Comparison of ENCODE assay signal across 16 cellular contexts in the genomic region with DNA sequence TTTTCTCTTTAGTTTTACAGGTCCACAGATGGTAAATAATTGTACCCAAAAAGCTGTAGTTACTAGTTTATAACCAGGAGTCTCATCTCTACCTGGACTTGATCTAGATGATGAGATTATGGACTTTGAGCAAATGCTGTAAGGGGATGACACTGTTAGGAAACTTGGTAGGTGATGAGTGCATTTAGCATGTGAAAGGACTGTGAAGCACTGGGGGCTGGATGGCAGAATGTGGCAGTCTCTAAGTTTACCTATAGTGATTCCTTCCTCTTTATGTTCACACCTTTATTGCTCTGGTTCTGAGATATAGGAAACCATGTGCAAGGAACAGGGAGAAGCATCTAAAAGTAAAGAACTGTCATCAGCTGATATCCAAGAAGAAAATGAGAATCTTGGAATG.
A peak's percentile ranks its signal among the peaks of the same experiment; 100 is the strongest.
DNase-seq lines count a peak whose midpoint lies in the region; ATAC-seq, FAIRE-seq and TF ChIP-seq lines count a peak whose summit lies in the region.
"Had no signal": no experiment of that assay in that cellular context is flagged by ENCODE, and none has a peak within 500 bp of the region (broad histone marks: within the 10 kb centered on the region; RNA-seq: fewer than 3 reads in every experiment).

No MANE protein-coding gene starts in this region.

- no peak overlapping the region for H3K4ac ChIP-seq in H1 (replicated peaks; ENCODE audit: insufficient read length, low read depth, low read length)
- no peak overlapping the region for H3K4ac ChIP-seq in mesendoderm (ENCODE audit: low read depth, low read length)

- POLR2A ChIA-PET in H1 (lab: Charles Lee; ENCODE audit: partially characterized antibody) = no interaction called here

- no peaks in the 10 kb centered on the region for H3K9me3 ChIP-seq in H1 (ENCODE audit: insufficient read depth in 2 of 2, low read depth in 1 of 2, low read length in 1 of 2)
- H3K9me3 ChIP-seq: BLaER1 treated with 17β-estradiol and CSF1 and Interleukin-3, amounts not matched to agents 10 nM and 100 nM; HAP-1 had no signal

- H3K9me3 Mint-ChIP-seq in GM23338 = no peaks in the 10 kb centered on the region
- H3K9me3 Mint-ChIP-seq: CD8-positive, alpha-beta T cell had no signal

- H2BK5ac ChIP-seq in H1 (ENCODE audit: low read depth, low read length) = no peak overlapping the region
- H2BK5ac ChIP-seq in mesendoderm (ENCODE audit: low read length) = no peak overlapping the region

- H2BK15ac ChIP-seq in H1 (ENCODE audit: low read length) (no peak overlapping the region), mesendoderm (replicated peaks; ENCODE audit: low read depth) (no peak overlapping the region)

- H3K79me2 ChIP-seq in GM23338 (replicated peaks; ENCODE audit: insufficient read depth) (no peaks in the 10 kb centered on the region), H1 (ENCODE audit: control insufficient read depth in 1 of 2, insufficient read depth in 2 of 2, low read length in 2 of 2) (no peaks in the 10 kb centered on the region), mesendoderm (ENCODE audit: control insufficient read depth, insufficient read depth, low read length) (no peaks in the 10 kb centered on the region)

- H2AK5ac ChIP-seq in H1 (ENCODE audit: low read depth, low read length) (no peak overlapping the region), mesendoderm (ENCODE audit: low read length) (no peak overlapping the region)

- H2AFZ ChIP-seq in GM23338 = no peak overlapping the region
- H2AFZ ChIP-seq in H1 (ENCODE audit: low read length) = no peak overlapping the region

- no peak for TF ChIP-seq POLR2A in H1 (IDR thresholded peaks at IDR 0.05; ENCODE audit: control extremely low read depth in 1 of 2, low read depth in 2 of 2, low read length in 2 of 2)

- H3K79me1 ChIP-seq in H1 (ENCODE audit: low read depth, low read length) (no peaks in the 10 kb centered on the region), mesendoderm (ENCODE audit: low read length) (no peaks in the 10 kb centered on the region)

- H3K14ac ChIP-seq in H1 (ENCODE audit: insufficient read length) = no peak overlapping the region

- no peak overlapping the region for H2BK20ac ChIP-seq in H1 (ENCODE audit: low read length)

- DNase-seq in GM23338 (ENCODE audit: low spot score) (peak; percentile 36), H1 (ENCODE audit: low read depth in 1 of 2, low spot score in 2 of 2) (no peak), mesendoderm (peak; percentile 16), cortex of kidney (lab: John Stamatoyannopoulos, UW) (no peak), GF-D8 (lab: John Stamatoyannopoulos, UW) (no peak)
- DNase-seq in effector CD4-positive, alpha-beta T cell = no peak
- DNase-seq: CD8-positive, alpha-beta T cell; DMS153; DMS79; GOT3; KG1 had no signal

- FAIRE-seq in H1 (lab: Jason Lieb, UNC) = peak; percentile 19
- FAIRE-seq: D721Med, GM12878 had no signal

- no peaks in the 10 kb centered on the region for H3K27me3 ChIP-seq in GM23338 (ENCODE audit: insufficient read depth)
- no peaks in the 10 kb centered on the region for H3K27me3 ChIP-seq in H1 (replicated peaks in 1 of 4; ENCODE audit: control insufficient read depth in 3 of 4, extremely low read depth in 1 of 4, insufficient read depth in 3 of 4, low read length in 3 of 4)
- H3K27me3 ChIP-seq in mesendoderm (ENCODE audit: insufficient read depth, low read length, poor library complexity) = no peaks in the 10 kb centered on the region
- H3K27me3 ChIP-seq: BLaER1 treated with 17β-estradiol and CSF1 and Interleukin-3, amounts not matched to agents 10 nM and 100 nM had no signal

- no peak overlapping the region for H4K91ac ChIP-seq in H1 (replicated peaks; ENCODE audit: insufficient read length, low read length)

- no peaks in the 10 kb centered on the region for H3K9me2 ChIP-seq in GM23338 (ENCODE audit: insufficient read depth)

- H3K4me3 ChIP-seq in GM23338 (peak overlapping the region; percentile 17; the same call in 1 of the 2 replicates), H1 (ENCODE audit: extremely low read depth in 1 of 4, insufficient read depth in 2 of 4, low read depth in 3 of 4, low read length in 4 of 4) (no peak overlapping the region), mesendoderm (ENCODE audit: low read length) (no peak overlapping the region)
- H3K4me3 ChIP-seq: BLaER1 treated with 17β-estradiol and CSF1 and Interleukin-3, amounts not matched to agents 10 nM and 100 nM; GM12878; HAP-1 had no signal

- H3K27ac ChIP-seq in GM23338 (ENCODE audit: low read depth) (no peak overlapping the region), H1 (ENCODE audit: low read depth, low read length) (no peak overlapping the region), mesendoderm (ENCODE audit: low read depth, low read length) (no peak overlapping the region)
- H3K27ac ChIP-seq: BLaER1 treated with 17β-estradiol and CSF1 and Interleukin-3, amounts not matched to agents 10 nM and 100 nM had no signal

- no peak for TF ChIP-seq RAD21 in H1 (IDR thresholded peaks at IDR 0.05 in 1 of 2, conservative IDR thresholded peaks at IDR 0.05 in 1 of 2; ENCODE audit: low read depth in 2 of 2, low read length in 2 of 2)

- H3F3A ChIP-seq in GM23338 (replicated peaks; ENCODE audit: low read depth) = no peaks in the 10 kb centered on the region

- H3K27ac Mint-ChIP-seq in GM23338 = no peak overlapping the region
- H3K27ac Mint-ChIP-seq: B cell; CD8-positive, alpha-beta T cell had no signal

- peaks cover 8% of the 10 kb centered on the region for H3K4me1 Mint-ChIP-seq in GM23338
- H3K4me1 Mint-ChIP-seq: B cell had no signal

- H3K27me3 Mint-ChIP-seq in GM23338 (ENCODE audit: insufficient read depth, low read depth, poor library complexity) = peaks cover 2% of the 10 kb centered on the region
- H3K27me3 Mint-ChIP-seq: B cell had no signal

- H2BK120ac ChIP-seq in H1 (replicated peaks; ENCODE audit: low read depth, low read length) = no peak overlapping the region
- H2BK120ac ChIP-seq in mesendoderm (ENCODE audit: low read depth, low read length) = no peak overlapping the region

- no peaks in the 10 kb centered on the region for H3K36me3 ChIP-seq in GM23338 (ENCODE audit: insufficient read depth)
- H3K36me3 ChIP-seq in H1 (ENCODE audit: control insufficient read depth in 2 of 4, insufficient read depth in 4 of 4, low read length in 3 of 4) = no peaks in the 10 kb centered on the region
- H3K36me3 ChIP-seq in mesendoderm (ENCODE audit: control insufficient read depth, insufficient read depth, low read length) = no peaks in the 10 kb centered on the region
- H3K36me3 ChIP-seq: BLaER1 treated with 17β-estradiol and CSF1 and Interleukin-3, amounts not matched to agents 10 nM and 100 nM; HAP-1 had no signal

- H4K20me1 ChIP-seq in GM23338 (replicated peaks; ENCODE audit: insufficient read depth) (no peaks in the 10 kb centered on the region), H1 (replicated peaks in 1 of 2; ENCODE audit: control insufficient read depth in 1 of 2, insufficient read depth in 2 of 2, low read length in 2 of 2) (no peaks in the 10 kb centered on the region)
- H4K20me1 ChIP-seq: BLaER1 treated with 17β-estradiol and CSF1 and Interleukin-3, amounts not matched to agents 10 nM and 100 nM had no signal

- H3K4me1 ChIP-seq in GM23338 (ENCODE audit: insufficient read depth) (peaks cover 8% of the 10 kb centered on the region), H1 (replicated peaks in 1 of 4; ENCODE audit: control insufficient read depth in 3 of 4, insufficient read depth in 4 of 4, low read length in 3 of 4) (peaks cover 0 to 6% (median 3%) of the 10 kb centered on the region in 4 experiments; a peak in 3 of 7 replicates), mesendoderm (ENCODE audit: control insufficient read depth, low read depth, low read length) (no peaks in the 10 kb centered on the region)
- H3K4me1 ChIP-seq: BLaER1 treated with 17β-estradiol and CSF1 and Interleukin-3, amounts not matched to agents 10 nM and 100 nM; HAP-1 had no signal

- no peak overlapping the region for H3K4me3 Mint-ChIP-seq in GM23338
- H3K4me3 Mint-ChIP-seq: B cell; CD8-positive, alpha-beta T cell had no signal

- CTCF ChIA-PET in H1 (lab: Charles Lee; ENCODE audit: partially characterized antibody) = interaction anchor here (0.7 kb wide), 1 partner anchor 62 kb away, joined by 3 read pairs; no protein-coding TSS in a partner anchor

- peak; percentile 68 for ATAC-seq in GM23338
- ATAC-seq: CD8-positive, alpha-beta T cell; GM12878 had no signal

- H3K4me2 ChIP-seq in GM23338 (peak overlapping the region; percentile 41; the same call in 1 of the 2 replicates), H1 (ENCODE audit: insufficient read depth in 1 of 2, low read depth in 2 of 2, low read length in 2 of 2) (no peak overlapping the region), mesendoderm (ENCODE audit: low read length) (no peak overlapping the region)
- H3K4me2 ChIP-seq: BLaER1 treated with 17β-estradiol and CSF1 and Interleukin-3, amounts not matched to agents 10 nM and 100 nM had no signal

- TF ChIP-seq CTCF in GM23338 (conservative IDR thresholded peaks at IDR 0.05; ENCODE audit: low read depth in 2 of 2) (no peak), H1 (IDR thresholded peaks at IDR 0.05; ENCODE audit: control extremely low read depth in 1 of 3, insufficient read depth in 1 of 3, low read depth in 1 of 3, low read length in 3 of 3) (no peak)

- H3K56ac ChIP-seq in H1 (replicated peaks; ENCODE audit: insufficient read length, low read depth, low read length) (no peak overlapping the region), mesendoderm (ENCODE audit: low read length) (no peak overlapping the region)

- no peak overlapping the region for H4K5ac ChIP-seq in H1 (ENCODE audit: insufficient read length, low read depth, low read length)
- H4K5ac ChIP-seq in mesendoderm (ENCODE audit: low read length) = no peak overlapping the region

- H3K18ac ChIP-seq in H1 (ENCODE audit: extremely low read depth, low read length) = no peak overlapping the region
- no peak overlapping the region for H3K18ac ChIP-seq in mesendoderm (ENCODE audit: low read length)

- no peaks in the 10 kb centered on the region for H3K23me2 ChIP-seq in H1 (ENCODE audit: low read depth, low read length)

- 0 out of 3 replicates have a peak, but pooled peaks cover 3% of the 10 kb centered on the region for H3K36me3 Mint-ChIP-seq in GM23338 (ENCODE audit: low read depth)
- H3K36me3 Mint-ChIP-seq: CD8-positive, alpha-beta T cell had no signal

- TF ChIP-seq EP300 in H1 (IDR thresholded peaks at IDR 0.05; ENCODE audit: borderline replicate concordance in 1 of 2, low read depth in 2 of 2, low read length in 2 of 2) = no peak

- H3K9ac ChIP-seq in H1 (replicated peaks in 1 of 4; ENCODE audit: extremely low read depth in 1 of 4, low read depth in 3 of 4, low read length in 3 of 4) = no peak overlapping the region
- H3K9ac ChIP-seq in mesendoderm (ENCODE audit: low read length) = no peak overlapping the region
- H3K9ac ChIP-seq: BLaER1 treated with 17β-estradiol and CSF1 and Interleukin-3, amounts not matched to agents 10 nM and 100 nM had no signal

- no peak overlapping the region for H2BK12ac ChIP-seq in H1 (ENCODE audit: low read depth, low read length)

- no peak overlapping the region for H3K23ac ChIP-seq in H1 (ENCODE audit: insufficient read length)
- H3K23ac ChIP-seq in mesendoderm (ENCODE audit: low read length) = no peak overlapping the region

- H4K8ac ChIP-seq in H1 (ENCODE audit: extremely low read depth, insufficient read depth, low read length) = no peak overlapping the region
- no peak overlapping the region for H4K8ac ChIP-seq in mesendoderm (ENCODE audit: low read depth, low read length)

TF ChIP-seq in GM23338, 12 proteins besides CTCF, POLR2A, EP300 and RAD21 (continues in another document):
- TF ChIP-seq ZNF331 (CRISPR knock-in tag; IDR thresholded peaks at IDR 0.05; ENCODE audit: low read depth) = no peak

Comparison
In these comparisons a context has a peak if more than half of its experiments do, and no peak if none do; other contexts are left out.
1. DNase-seq: peak in GM23338 (single experiment) and mesendoderm (single experiment); none in H1 (0 of 2), effector CD4-positive, alpha-beta T cell (single experiment), cortex of kidney (single experiment) and GF-D8 (single experiment).